In the genomic region with DNA sequence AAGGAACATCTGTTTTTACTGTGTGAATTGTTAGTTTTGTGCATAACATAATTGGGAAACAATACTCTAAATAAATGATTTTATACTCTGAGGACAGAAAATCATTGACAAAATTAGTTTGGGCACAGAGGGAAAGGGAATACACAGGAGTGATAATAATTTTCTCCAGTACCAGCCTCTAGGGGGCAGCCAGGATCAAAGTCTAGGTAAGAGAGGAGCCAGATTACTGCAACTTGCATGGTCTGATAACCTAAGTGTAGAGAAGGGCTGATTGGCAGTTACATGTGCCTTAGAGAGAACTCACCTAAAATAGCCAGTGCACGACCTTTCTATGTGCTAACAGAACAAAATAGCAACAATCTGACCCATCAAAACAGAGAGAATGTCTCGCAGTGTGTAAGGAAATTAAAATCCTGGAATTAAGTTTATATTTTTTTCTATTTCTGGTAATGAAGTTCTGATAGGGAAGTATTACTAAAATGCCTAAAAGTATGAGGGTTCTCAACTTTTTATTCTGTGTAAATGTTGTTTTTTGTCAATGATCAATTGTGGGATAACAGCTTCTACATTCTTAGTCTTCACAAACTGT, we compare ENCODE assay signal across 8 cellular contexts.
DNase-seq lines count a peak whose midpoint lies in the region; ATAC-seq and TF ChIP-seq lines count a peak whose summit lies in the region.

No MANE protein-coding gene starts in this region.

- ATAC-seq in natural killer cell: peak; percentile 52 to 77 (median 62)
- ATAC-seq in upper lobe of right lung: peak; percentile 86

- no peak overlapping the region for H3K4me3 Mint-ChIP-seq in natural killer cell

- no peaks in the 10 kb centered on the region for H3K36me3 Mint-ChIP-seq in natural killer cell

- H3K27ac ChIP-seq in HEK293 (ENCODE audit: extremely low read depth, low read depth, low read length) (no peak overlapping the region), upper lobe of right lung (no peak overlapping the region)

- no peaks in the 10 kb centered on the region for H3K27me3 ChIP-seq in upper lobe of right lung

- DNase-seq in NCI-H2107 treated with DMSO at 0.1 percent for 48 hours (lab: John Stamatoyannopoulos, UW; ENCODE audit: unreplicated experiment): peak; percentile 42
- DNase-seq in NCI-H2107 (lab: John Stamatoyannopoulos, UW): no peak
- DNase-seq in NCI-H2029 treated with DMSO at 0.1 percent for 48 hours (lab: John Stamatoyannopoulos, UW): peak; percentile 10
- peak; percentile 67 for DNase-seq in activated CD4-positive, alpha-beta T cell treated with anti-CD3 and anti-CD28 coated beads for 48 hours
- DNase-seq in epithelial cell of esophagus (ENCODE audit: low read depth): peak; percentile 63
- no peak for DNase-seq in natural killer cell
- DNase-seq in upper lobe of right lung: no peak

- H3K27ac Mint-ChIP-seq in natural killer cell: no peak overlapping the region

- no peak overlapping the region for H3K4me3 ChIP-seq in HEK293 (ENCODE audit: low read depth, low read length)
- H3K4me3 ChIP-seq in epithelial cell of esophagus (ENCODE audit: low read length): no peak overlapping the region
- no peak overlapping the region for H3K4me3 ChIP-seq in upper lobe of right lung

- no peaks in the 10 kb centered on the region for H3K27me3 Mint-ChIP-seq in natural killer cell (ENCODE audit: low read depth in 2 of 2)

- CTCF ChIA-PET in HEK293 (lab: Yijun Ruan, JAX): interaction anchor here (0.6 to 1.7 kb wide), 10 partner anchors 9 to 59 kb away, joined by 3 to 11 read pairs (median 3); no protein-coding TSS in a partner anchor

- intact Hi-C loops in natural killer cell (cut with micrococcal nuclease) (no loop called here), upper lobe of right lung (cut with DNase I) (no loop called here)

- no peaks in the 10 kb centered on the region for H3K9me3 Mint-ChIP-seq in natural killer cell

- no peaks in the 10 kb centered on the region for H3K4me1 Mint-ChIP-seq in natural killer cell

- no peaks in the 10 kb centered on the region for H3K9me3 ChIP-seq in HEK293 (ENCODE audit: control insufficient read depth, insufficient read depth, low read depth, low read length)
- no peaks in the 10 kb centered on the region for H3K9me3 ChIP-seq in upper lobe of right lung

- TF ChIP-seq CTCF in HEK293 (tag by site-specific recombination; IDR thresholded peaks at IDR 0.05) (0 out of 2 replicates have a peak, but pooled peaks have one; percentile 19), epithelial cell of esophagus (IDR thresholded peaks at IDR 0.05; ENCODE audit: insufficient read depth, low read depth, low read length, missing control alignments) (peak; percentile 80), natural killer cell (IDR thresholded peaks at IDR 0.05) (peak; percentile 76), upper lobe of right lung (IDR thresholded peaks at IDR 0.05) (peak; percentile 68)

- H3K4me1 ChIP-seq in HEK293 (ENCODE audit: control insufficient read depth, insufficient read depth, low read length) (no peaks in the 10 kb centered on the region), upper lobe of right lung (no peaks in the 10 kb centered on the region)

- H3K36me3 ChIP-seq in HEK293 (ENCODE audit: control insufficient read depth in 2 of 2, insufficient read depth in 1 of 2, low read length in 2 of 2): peaks cover 3 to 12% of the 10 kb centered on the region in 2 experiments
- H3K36me3 ChIP-seq in upper lobe of right lung: peaks cover 18% of the 10 kb centered on the region

- POLR2A ChIA-PET in HEK293 (lab: Yijun Ruan, JAX): no interaction called here

TF ChIP-seq in HEK293, 187 proteins besides CTCF, POLR2A, EP300 and RAD21:
- TF ChIP-seq ZNF654 (tag by site-specific recombination; IDR thresholded peaks at IDR 0.05; ENCODE audit: low read depth): peak; percentile 19; the same call in 1 of the 2 replicates
- 0 out of 2 replicates have a peak, but pooled peaks have one; percentile 39 for TF ChIP-seq ZBTB17 (tag by site-specific recombination; IDR thresholded peaks at IDR 0.05)
- no peak for TF ChIP-seq ZNF132 (tag by site-specific recombination; IDR thresholded peaks at IDR 0.05; ENCODE audit: borderline replicate concordance)
- peak; percentile 87; the same call in 1 of the 2 replicates for TF ChIP-seq TCF7L2 (IDR thresholded peaks at IDR 0.05; ENCODE audit: borderline replicate concordance, low read depth, low read length)
- TF ChIP-seq ZNF23 (tag by site-specific recombination; IDR thresholded peaks at IDR 0.05; ENCODE audit: borderline replicate concordance): no peak
- no peak for TF ChIP-seq ZBTB1 (tag by site-specific recombination; IDR thresholded peaks at IDR 0.05)

Comparison
In these comparisons a context has a peak if more than half of its experiments do, and no peak if none do; other contexts are left out.
1. DNase-seq: peak in NCI-H2107 treated with DMSO at 0.1 percent for 48 hours (single experiment), NCI-H2029 treated with DMSO at 0.1 percent for 48 hours (single experiment), activated CD4-positive, alpha-beta T cell treated with anti-CD3 and anti-CD28 coated beads for 48 hours (single experiment) and epithelial cell of esophagus (single experiment); none in NCI-H2107 (single experiment), natural killer cell (single experiment) and upper lobe of right lung (single experiment).
2. CTCF ChIP-seq: peak in every context shown above with its lines; median percentile 80 in epithelial cell of esophagus; 76 in natural killer cell; 68 in upper lobe of right lung; 19 in HEK293.